In genomic region chr1:225817611-225818061, GRCh38 we compare ENCODE assay signal across 8 cellular contexts. TPM values are rescaled to one million over a fixed set of nuclear protein-coding genes. Genes with fewer than 3 reads are reported as not detected.
DNase-seq lines count a peak whose midpoint lies in the region; ATAC-seq and TF ChIP-seq lines count a peak whose summit lies in the region.

No MANE protein-coding gene starts in this region.

- H3K4me3 ChIP-seq in NB4 (ENCODE audit: low read depth, low read length) (no peak overlapping the region), choroid plexus epithelial cell (ENCODE audit: low read depth, low read length) (no peak overlapping the region)

- TF ChIP-seq POLR2A in NB4 (IDR thresholded peaks at IDR 0.05; ENCODE audit: extremely low read depth, insufficient read length): no peak

- peak overlapping the region; percentile 85 for H3K27ac ChIP-seq in substantia nigra (ENCODE audit: low read depth, low read length, poor library complexity, severe bottlenecking)

- DNase-seq in COLO668 (lab: John Stamatoyannopoulos, UW; ENCODE audit: unreplicated experiment) (peak; percentile 43), NB4 (ENCODE audit: low read depth) (peak; percentile 81), choroid plexus epithelial cell (ENCODE audit: low read depth) (peak; percentile 70), left lobe of liver (ENCODE audit: low spot score) (peak; percentile 93), substantia nigra (lab: John Stamatoyannopoulos, UW) (peak in 44 of 49 donors; percentile 46 to 93 (median 78)), SKM-1 treated with dmso at 0.1 percent for 144 hours (lab: John Stamatoyannopoulos, UW; ENCODE audit: unreplicated experiment) (no peak)
- no peak for DNase-seq in stimulated activated CD4-positive, alpha-beta T cell treated with anti-CD3 and anti-CD28 coated beads, Interleukin-2, amount 100 ng/mL, for 48 hours

- TF ChIP-seq CTCF in NB4 (IDR thresholded peaks at IDR 0.05; ENCODE audit: low read depth, low read length) (no peak), choroid plexus epithelial cell (conservative IDR thresholded peaks at IDR 0.05; ENCODE audit: low read depth, low read length) (no peak)

- ATAC-seq in left lobe of liver: peak; percentile 60
- ATAC-seq in GM19023 (IDR thresholded peaks at IDR 0.05; ENCODE audit: unreplicated experiment): no peak

RNA-seq across cellular contexts. Expression of gene EPHX1, which starts 7.7 kb away (rescaled TPM):
- total RNA-seq in left lobe of liver: 1,368 TPM

RNA-seq across cellular contexts. Expression of gene SRP9, which starts 40.0 kb away (rescaled TPM):
- 136 TPM for total RNA-seq in left lobe of liver

Comparison
In these comparisons a context has a peak if more than half of its experiments do, and no peak if none do; other contexts are left out.
1. DNase-seq: peak in COLO668 (single experiment), NB4 (single experiment), choroid plexus epithelial cell (single experiment), left lobe of liver (single experiment) and substantia nigra (44 of 49); none in SKM-1 treated with dmso at 0.1 percent for 144 hours (single experiment) and stimulated activated CD4-positive, alpha-beta T cell treated with anti-CD3 and anti-CD28 coated beads, Interleukin-2, amount 100 ng/mL, for 48 hours (0 of 2).